Comparison of ENCODE assay signal across 9 cellular contexts in genomic region chr5:142845954-142846398, GRCh38.
A peak's percentile ranks its signal among the peaks of the same experiment; 100 is the strongest.
DNase-seq lines count a peak whose midpoint lies in the region; ATAC-seq and TF ChIP-seq lines count a peak whose summit lies in the region.
"Had no signal": no experiment of that assay in that cellular context is flagged by ENCODE, and none has a peak within 500 bp of the region (broad histone marks: within the 10 kb centered on the region; RNA-seq: fewer than 3 reads in every experiment).

No MANE protein-coding gene starts in this region.

- H3K4me3 ChIP-seq in heart left ventricle (no peak overlapping the region), LNCaP clone FGC (ENCODE audit: low read depth, low read length) (no peak overlapping the region), right cardiac atrium (ENCODE audit: low read length) (no peak overlapping the region), upper lobe of right lung (no peak overlapping the region), mammary epithelial cell (replicated peaks in 1 of 3; ENCODE audit: insufficient read depth in 1 of 3, low read depth in 2 of 3, low read length in 3 of 3) (no peak overlapping the region)

- H3K27me3 ChIP-seq in heart left ventricle (no peaks in the 10 kb centered on the region), right cardiac atrium (ENCODE audit: control insufficient read depth, insufficient read depth) (no peaks in the 10 kb centered on the region), upper lobe of right lung (no peaks in the 10 kb centered on the region), mammary epithelial cell (ENCODE audit: insufficient read depth, low read length) (no peaks in the 10 kb centered on the region)

- H3K79me2 ChIP-seq in mammary epithelial cell (ENCODE audit: insufficient read depth, low read length): no peaks in the 10 kb centered on the region

- TF ChIP-seq POLR2A in heart left ventricle (IDR thresholded peaks at IDR 0.05): no peak

- H3K4me2 ChIP-seq in mammary epithelial cell (ENCODE audit: insufficient read depth, low read depth, low read length): no peak overlapping the region

- WGBS in heart left ventricle, 4 donors: 39 to 48% (median 44%) methylated on average over 9 of the region's 9 CpGs
- WGBS in right cardiac atrium: 50% methylated on average over 9 of the region's 9 CpGs
- WGBS in mammary epithelial cell (ENCODE audit: low coverage, missing lambda C conversion rate): 82% methylated on average over 9 of the region's 9 CpGs

- TF ChIP-seq CTCF in heart left ventricle (IDR thresholded peaks at IDR 0.05) (no peak), LNCaP clone FGC (IDR thresholded peaks at IDR 0.05; ENCODE audit: control insufficient read depth, extremely low read depth, insufficient read depth) (no peak), upper lobe of right lung (IDR thresholded peaks at IDR 0.05) (no peak), mammary epithelial cell (conservative IDR thresholded peaks at IDR 0.05 in 1 of 2, IDR thresholded peaks at IDR 0.05 in 1 of 2; ENCODE audit: extremely low read depth in 1 of 2, insufficient read depth in 1 of 2, low read depth in 1 of 2, low read length in 2 of 2) (no peak)

- H3K9me3 ChIP-seq in heart left ventricle (no peaks in the 10 kb centered on the region), right cardiac atrium (ENCODE audit: control insufficient read depth, low read length) (no peaks in the 10 kb centered on the region), upper lobe of right lung (no peaks in the 10 kb centered on the region), mammary epithelial cell (replicated peaks; ENCODE audit: insufficient read depth, low read length) (no peaks in the 10 kb centered on the region)

- peak overlapping the region in 11 of 12 donors; percentile 45 to 84 (median 67) for H3K27ac ChIP-seq in heart left ventricle
- H3K27ac ChIP-seq in right cardiac atrium (ENCODE audit: low read length): peak overlapping the region; percentile 86
- no peak overlapping the region for H3K27ac ChIP-seq in upper lobe of right lung
- H3K27ac ChIP-seq in mammary epithelial cell (ENCODE audit: insufficient read depth, low read depth, low read length): no peak overlapping the region

- intact Hi-C loops in heart left ventricle (cut with DNase I) (no loop called here), Right ventricle myocardium inferior (cut with DNase I) (no loop called here), right cardiac atrium (cut with DNase I) (no loop called here), upper lobe of right lung (cut with DNase I) (no loop called here), mammary epithelial cell (cut with micrococcal nuclease) (no loop called here)

- H3K36me3 ChIP-seq in heart left ventricle (no peaks in the 10 kb centered on the region), upper lobe of right lung (no peaks in the 10 kb centered on the region), mammary epithelial cell (ENCODE audit: insufficient read depth, low read length) (no peaks in the 10 kb centered on the region)

- CTCF ChIA-PET in mammary epithelial cell (lab: Charles Lee; ENCODE audit: low non-redundant PET): no interaction called here

- in situ Hi-C loops in mammary epithelial cell (cut with MboI; ENCODE audit: low sequenced_read_pairs in 2 of 2): no loop called here

- no peak for ATAC-seq in heart left ventricle
- ATAC-seq in Right ventricle myocardium inferior: no peak
- no peak for ATAC-seq in right cardiac atrium
- peak; percentile 9 for ATAC-seq in upper lobe of right lung
- ATAC-seq in GM19035 (IDR thresholded peaks at IDR 0.05; ENCODE audit: unreplicated experiment): no peak
- no peak for ATAC-seq in HG02973 (IDR thresholded peaks at IDR 0.05; ENCODE audit: unreplicated experiment)

- peaks cover 18 to 90% (median 67%) of the 10 kb centered on the region in 12 donors for H3K4me1 ChIP-seq in heart left ventricle
- peaks cover 45% of the 10 kb centered on the region for H3K4me1 ChIP-seq in right cardiac atrium (ENCODE audit: control insufficient read depth, insufficient read depth, low read length)
- peaks cover 22% of the 10 kb centered on the region for H3K4me1 ChIP-seq in upper lobe of right lung
- no peaks in the 10 kb centered on the region for H3K4me1 ChIP-seq in mammary epithelial cell (ENCODE audit: insufficient read depth, low read length)

- DNase-seq in heart left ventricle (no peak), Right ventricle myocardium inferior (ENCODE audit: missing footprints) (no peak), LNCaP clone FGC (ENCODE audit: low read depth) (peak; percentile 44), right cardiac atrium (no peak), upper lobe of right lung (no peak), mammary epithelial cell (no peak)
- DNase-seq: COR-L47 had no signal

- no peaks in the 10 kb centered on the region for H4K20me1 ChIP-seq in mammary epithelial cell (ENCODE audit: insufficient read depth, low read length)

- dilution Hi-C loops in mammary epithelial cell (cut with HindIII; ENCODE audit: low sequenced_read_pairs): no loop called here

- BruUV-seq in mammary epithelial cell (replicated peaks; lab: Mats Ljungman, UMichigan): no TSS peak

- no peak overlapping the region for H2AFZ ChIP-seq in mammary epithelial cell (ENCODE audit: low read depth, low read length)

- no peak overlapping the region for H3K9ac ChIP-seq in mammary epithelial cell (ENCODE audit: insufficient read depth, low read length)

Comparison
In these comparisons a context has a peak if more than half of its experiments do, and no peak if none do; other contexts are left out.
1. H3K27ac ChIP-seq: peak in heart left ventricle (11 of 12) and right cardiac atrium (single experiment); none in upper lobe of right lung (single experiment) and mammary epithelial cell (single experiment).